In genomic region chr4:176834531-176834930, GRCh38 we compare ENCODE assay signal across 23 cellular contexts. TPM values are rescaled to one million over a fixed set of nuclear protein-coding genes. Genes with fewer than 3 reads are reported as not detected.
"Had no signal": no experiment of that assay in that cellular context is flagged by ENCODE, and none has a peak within 500 bp of the region (broad histone marks: within the 10 kb centered on the region; RNA-seq: fewer than 3 reads in every experiment).

No MANE protein-coding gene starts in this region.

- H3K27ac ChIP-seq: HL-60, KMS-11, SJSA1 had no signal

- H3K27me3 ChIP-seq: SJSA1 had no signal

- H3K9me3 ChIP-seq: SJSA1 had no signal

- H3K4me3 ChIP-seq: K562, SJSA1 had no signal

- H3K9ac ChIP-seq: KMS-11 had no signal

- DNase-seq: Kasumi-1, MM.1S, NCI-H1092 treated with DMSO at 0.1 percent for 48 hours, NCI-H1436, NCI-H187, NCI-H2029, NCI-H2081 treated with DMSO at 0.1 percent for 48 hours, NCI-H2171, NCI-H226, NCI-H446, NCI-H510A, NCI-H524 treated with DMSO at 0.1 percent for 48 hours, NCI-H69, NCI-H774, Right ventricle myocardium superior, RPMI8226, SIG-M5 had no signal

- H3K36me3 ChIP-seq: SJSA1 had no signal

- H3K4me2 ChIP-seq: KMS-11 had no signal

- ATAC-seq: K562 had no signal

- FAIRE-seq: HTR-8/SVneo, K562 had no signal

RNA-seq across cellular contexts. Expression of gene VEGFC, which starts 41.8 kb away (rescaled TPM):
- total RNA-seq: K562 had no signal
- polyA plus RNA-seq: IgD-negative memory B cell, K562 had no signal
